ENCODE assay signal across 8 cellular contexts in genomic region chr17:3635474-3636153, GRCh38. TPM values are rescaled to one million over a fixed set of nuclear protein-coding genes. Genes with fewer than 3 reads are reported as not detected.
A peak's percentile ranks its signal among the peaks of the same experiment; 100 is the strongest.
DNase-seq lines count a peak whose midpoint lies in the region; ATAC-seq and TF ChIP-seq lines count a peak whose summit lies in the region.

No MANE protein-coding gene starts in this region.

- H3K23ac ChIP-seq in trophoblast cell (ENCODE audit: low read length) = no peak overlapping the region

- H3K4ac ChIP-seq in trophoblast cell (ENCODE audit: low read depth, low read length) = no peak overlapping the region

- peak overlapping the region; percentile 62 for H2BK12ac ChIP-seq in trophoblast cell (ENCODE audit: low read length)

- peaks cover 5% of the 10 kb centered on the region for H3K36me3 Mint-ChIP-seq in activated CD8-positive, alpha-beta memory T cell treated with anti-CD3 and anti-CD28 coated beads, Interleukin-2, amount 10 ng/mL, durations not matched to agents 7 days and 5 days

- H4K8ac ChIP-seq in trophoblast cell (ENCODE audit: low read depth, low read length) = peak overlapping the region; percentile 84

- H3K4me3 Mint-ChIP-seq in activated CD8-positive, alpha-beta memory T cell treated with anti-CD3 and anti-CD28 coated beads, Interleukin-2, amount 10 ng/mL, durations not matched to agents 7 days and 5 days = peak overlapping the region; percentile 91

- TF ChIP-seq CTCF in fibroblast of the aortic adventitia (IDR thresholded peaks at IDR 0.05; ENCODE audit: insufficient read depth, low read length) = no peak

- H3K79me1 ChIP-seq in trophoblast cell (ENCODE audit: low read length) = peaks cover 5% of the 10 kb centered on the region

- peaks cover 10% of the 10 kb centered on the region for H3K79me2 ChIP-seq in trophoblast cell (ENCODE audit: control insufficient read depth, insufficient read depth, low read length, poor library complexity)

- no peak overlapping the region for H2AK5ac ChIP-seq in trophoblast cell (ENCODE audit: low read length)

- H3K4me1 ChIP-seq in trophoblast cell (ENCODE audit: control insufficient read depth in 1 of 2, insufficient read depth in 2 of 2, low read length in 2 of 2) = peaks cover 2 to 4% of the 10 kb centered on the region in 2 experiments

- H3K4me1 Mint-ChIP-seq in activated CD8-positive, alpha-beta memory T cell treated with anti-CD3 and anti-CD28 coated beads, Interleukin-2, amount 10 ng/mL, durations not matched to agents 7 days and 5 days = peaks cover 40% of the 10 kb centered on the region

- CTCF ChIA-PET in activated CD8-positive, alpha-beta memory T cell treated with anti-CD3 and anti-CD28 coated beads, Interleukin-2, amount 10 ng/mL, durations not matched to agents 7 days and 5 days (lab: Charles Lee) = interaction anchor here (0.7 to 1.7 kb wide), 13 partner anchors 9 to 1123 kb away, joined by 3 to 9 read pairs (median 3); partner anchors contain the start of gene NCBP3

- peak overlapping the region; percentile 10 for H2BK120ac ChIP-seq in trophoblast cell (ENCODE audit: insufficient read depth, low read length, poor library complexity)

- no peak overlapping the region for H3K27ac Mint-ChIP-seq in activated CD8-positive, alpha-beta memory T cell treated with anti-CD3 and anti-CD28 coated beads, Interleukin-2, amount 10 ng/mL, durations not matched to agents 7 days and 5 days

- peak overlapping the region; percentile 71 for H3K18ac ChIP-seq in trophoblast cell (ENCODE audit: low read length)

- no CpG with 5 or more reads among the region's 38 CpGs for WGBS in trophoblast cell (ENCODE audit: extremely low coverage, insufficient coverage, insufficient read length)

- ATAC-seq in activated CD8-positive, alpha-beta memory T cell treated with anti-CD3 and anti-CD28 coated beads, Interleukin-2, amount 10 ng/mL, durations not matched to agents 7 days and 5 days = no peak
- ATAC-seq in SK-N-SH treated with all-trans-retinoic acid at 6 μM for 48 hours (peak; percentile 4), GM21529 (IDR thresholded peaks at IDR 0.05; ENCODE audit: unreplicated experiment) (no peak), HG03159 (IDR thresholded peaks at IDR 0.05; ENCODE audit: unreplicated experiment) (no peak)

- peak overlapping the region; percentile 91 for H3K9ac ChIP-seq in trophoblast cell (ENCODE audit: low read length)

- H3K9me3 Mint-ChIP-seq in activated CD8-positive, alpha-beta memory T cell treated with anti-CD3 and anti-CD28 coated beads, Interleukin-2, amount 10 ng/mL, durations not matched to agents 7 days and 5 days (ENCODE audit: low read depth) = no peaks in the 10 kb centered on the region

- peak overlapping the region; percentile 18 for H2BK5ac ChIP-seq in trophoblast cell (ENCODE audit: low read depth, low read length, poor library complexity)

- peak overlapping the region; percentile 68 for H3K4me2 ChIP-seq in trophoblast cell (ENCODE audit: low read length)

- H3K4me3 ChIP-seq in fibroblast of the aortic adventitia (ENCODE audit: low read depth, low read length) (peak overlapping the region; percentile 88), trophoblast cell (ENCODE audit: low read depth, low read length) (peak overlapping the region; percentile 97)

- peak overlapping the region; percentile 82 for H3K14ac ChIP-seq in trophoblast cell (ENCODE audit: low read length)

- no peak for DNase-seq in activated CD8-positive, alpha-beta memory T cell treated with anti-CD3 and anti-CD28 coated beads, Interleukin-2, amount 10 ng/mL, durations not matched to agents 7 days and 5 days
- no peak for DNase-seq in activated CD8-positive, alpha-beta memory T cell treated with anti-CD3 and anti-CD28 coated beads, Interleukin-2, amount 50 U/mL, for 48 hours
- DNase-seq in fibroblast of the aortic adventitia (ENCODE audit: low read depth) (no peak), trophoblast cell (peak; percentile 92 to 96), NCI-H345 treated with DMSO at 0.1 percent for 48 hours (lab: John Stamatoyannopoulos, UW; ENCODE audit: unreplicated experiment) (no peak)

- peak overlapping the region; percentile 58 for H4K91ac ChIP-seq in trophoblast cell (ENCODE audit: low read depth, low read length)

- peak overlapping the region; percentile 82 for H2AFZ ChIP-seq in trophoblast cell (ENCODE audit: insufficient read depth, low read length, poor library complexity)

- H3K9me3 ChIP-seq in trophoblast cell (ENCODE audit: insufficient read depth, low read depth, low read length) = no peaks in the 10 kb centered on the region

- no peaks in the 10 kb centered on the region for H3K27me3 Mint-ChIP-seq in activated CD8-positive, alpha-beta memory T cell treated with anti-CD3 and anti-CD28 coated beads, Interleukin-2, amount 10 ng/mL, durations not matched to agents 7 days and 5 days

- no peaks in the 10 kb centered on the region for H3K27me3 ChIP-seq in trophoblast cell (ENCODE audit: insufficient read depth, low read length)

- peak overlapping the region; percentile 47 for H3K27ac ChIP-seq in trophoblast cell (ENCODE audit: low read depth, low read length)

- peak overlapping the region; percentile 34 for H4K12ac ChIP-seq in trophoblast cell (ENCODE audit: low read depth, low read length)

- H3K36me3 ChIP-seq in trophoblast cell (ENCODE audit: control insufficient read depth in 1 of 2, insufficient read depth in 2 of 2, low read length in 2 of 2) = peaks cover 8 to 16% of the 10 kb centered on the region in 2 experiments

TF ChIP-seq in SK-N-SH treated with all-trans-retinoic acid at 6 μM for 48 hours, 23 proteins besides CTCF, POLR2A, EP300 and RAD21:
- TF ChIP-seq ARNTL (CRISPR knock-in tag; IDR thresholded peaks at IDR 0.05; ENCODE audit: borderline replicate concordance, low read depth) (no peak), PPARA (CRISPR knock-in tag; IDR thresholded peaks at IDR 0.05; ENCODE audit: borderline replicate concordance) (no peak)

RNA-seq across cellular contexts. Expression of gene SHPK, which starts 0.4 kb away (rescaled TPM):
- 10 to 100 TPM; 13.4 to 13.9 TPM for total RNA-seq in activated CD8-positive, alpha-beta memory T cell treated with anti-CD3 and anti-CD28 coated beads, Interleukin-2, amount 10 ng/mL, durations not matched to agents 7 days and 5 days
- total RNA-seq in fibroblast of the aortic adventitia (ENCODE audit: low replicate concordance) = 2.9 and 15.0 TPM in 2 replicates
- 6.7 and 6.9 TPM in 2 replicates for polyA plus RNA-seq in trophoblast cell (2013)

RNA-seq across cellular contexts. Expression of gene CTNS, which starts 0.9 kb away (rescaled TPM):
- 10 to 100 TPM in 1 of 2 experiments, 1 to 10 TPM in 1; 9.7 to 20.6 TPM for total RNA-seq in activated CD8-positive, alpha-beta memory T cell treated with anti-CD3 and anti-CD28 coated beads, Interleukin-2, amount 10 ng/mL, durations not matched to agents 7 days and 5 days
- 13.3 and 27.7 TPM in 2 replicates for total RNA-seq in fibroblast of the aortic adventitia (ENCODE audit: low replicate concordance)
- 13.4 and 14.2 TPM in 2 replicates for polyA plus RNA-seq in trophoblast cell (2013)

RNA-seq across cellular contexts. Expression of gene TRPV1, which starts 26.4 kb away (rescaled TPM):
- total RNA-seq in activated CD8-positive, alpha-beta memory T cell treated with anti-CD3 and anti-CD28 coated beads, Interleukin-2, amount 10 ng/mL, durations not matched to agents 7 days and 5 days = 1 to 10 TPM; 5.3 to 5.4 TPM
- 2.3 and 16.0 TPM in 2 replicates for total RNA-seq in fibroblast of the aortic adventitia (ENCODE audit: low replicate concordance)
- polyA plus RNA-seq in trophoblast cell (2013) = 0.89 and 1.2 TPM in 2 replicates

RNA-seq across cellular contexts. Expression of gene TAX1BP3, which starts 32.8 kb away (rescaled TPM):
- 10 to 100 TPM; 19.5 to 27.9 TPM for total RNA-seq in activated CD8-positive, alpha-beta memory T cell treated with anti-CD3 and anti-CD28 coated beads, Interleukin-2, amount 10 ng/mL, durations not matched to agents 7 days and 5 days
- total RNA-seq in fibroblast of the aortic adventitia (ENCODE audit: low replicate concordance) = 87.5 and 222 TPM in 2 replicates
- polyA plus RNA-seq in trophoblast cell (2013) = 98.6 and 103 TPM in 2 replicates

RNA-seq across cellular contexts. Expression of gene EMC6, which starts 33.0 kb away (rescaled TPM):
- 10 to 100 TPM; 43.7 to 57.0 TPM for total RNA-seq in activated CD8-positive, alpha-beta memory T cell treated with anti-CD3 and anti-CD28 coated beads, Interleukin-2, amount 10 ng/mL, durations not matched to agents 7 days and 5 days
- total RNA-seq in fibroblast of the aortic adventitia (ENCODE audit: low replicate concordance) = 17.9 TPM in 1 of 2 replicates, not detected in the other
- 115 and 116 TPM in 2 replicates for polyA plus RNA-seq in trophoblast cell (2013)

Comparison
In these comparisons a context has a peak if more than half of its experiments do, and no peak if none do; other contexts are left out.
1. DNase-seq: peak in trophoblast cell (2 of 2); none in activated CD8-positive, alpha-beta memory T cell treated with anti-CD3 and anti-CD28 coated beads, Interleukin-2, amount 10 ng/mL, durations not matched to agents 7 days and 5 days (single experiment), activated CD8-positive, alpha-beta memory T cell treated with anti-CD3 and anti-CD28 coated beads, Interleukin-2, amount 50 U/mL, for 48 hours (single experiment), fibroblast of the aortic adventitia (single experiment) and NCI-H345 treated with DMSO at 0.1 percent for 48 hours (single experiment).